Comparison of ENCODE assay signal across 8 cellular contexts in the genomic region with DNA sequence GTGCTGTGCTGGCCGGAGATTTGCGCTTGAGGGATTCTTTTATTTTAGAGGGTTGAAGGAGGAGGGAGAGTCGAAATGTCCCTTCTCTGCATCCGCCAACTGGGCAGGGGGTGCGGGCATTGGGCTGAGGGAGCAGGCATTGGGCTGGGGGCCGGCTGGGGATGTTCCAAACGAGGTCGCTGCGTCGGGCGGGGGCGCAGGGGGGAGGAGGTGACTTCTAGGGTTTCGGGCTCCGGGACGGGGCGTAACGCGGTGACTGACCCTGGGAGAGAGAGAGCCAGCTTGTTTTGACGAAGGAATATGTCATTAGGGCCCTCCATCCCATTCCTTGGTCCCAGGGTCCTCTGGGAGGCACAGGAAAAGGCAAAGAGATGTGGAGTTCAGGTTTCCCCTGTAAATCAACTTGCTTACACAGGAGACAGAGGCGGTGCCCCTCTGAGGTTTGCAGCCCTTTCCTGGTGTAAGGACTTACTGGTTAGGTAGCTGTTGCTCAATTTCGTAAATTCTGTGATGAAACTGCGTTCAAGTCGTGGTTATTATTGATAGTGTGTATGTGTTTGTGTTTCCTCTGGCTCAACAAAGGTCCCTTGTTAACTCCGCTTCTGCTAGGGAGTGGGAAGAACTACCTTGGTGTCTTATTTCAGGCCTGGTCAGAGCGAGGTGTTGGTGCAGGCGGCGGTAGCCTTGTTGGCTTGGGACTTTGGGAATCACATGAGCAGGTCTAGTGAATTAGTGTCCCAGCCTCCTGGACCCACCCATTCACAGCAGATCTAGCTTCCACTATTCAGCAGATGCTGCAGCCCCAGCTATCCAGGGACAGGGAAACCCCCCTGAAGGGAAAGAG. TPM values are rescaled to one million over a fixed set of nuclear protein-coding genes. Genes with fewer than 3 reads are reported as not detected.
DNase-seq lines count a peak whose midpoint lies in the region; ATAC-seq, FAIRE-seq and TF ChIP-seq lines count a peak whose summit lies in the region.

No MANE protein-coding gene starts in this region.

- H3K27me3 Mint-ChIP-seq in GM23338 (ENCODE audit: insufficient read depth, low read depth, poor library complexity) (peaks cover 11% of the 10 kb centered on the region), brain (peaks cover 66% of the 10 kb centered on the region)
- H3K27me3 Mint-ChIP-seq in stimulated activated naive B cell treated with anti-CD40 and anti-IgM and Interleukin-4, amounts not matched to agents 10 μg/mL and 1 μg/mL and 100 μg/mL, for 72 hours: peaks cover 34 to 38% of the 10 kb centered on the region in 2 donors

- H3K9me3 ChIP-seq in NT2/D1 (ENCODE audit: insufficient read depth, low read length) (no peaks in the 10 kb centered on the region), kidney (ENCODE audit: control insufficient read depth in 1 of 2, low read length in 2 of 2) (no peaks in the 10 kb centered on the region)

- H3K9me3 Mint-ChIP-seq in GM23338 (no peaks in the 10 kb centered on the region; the same call in 1 of the 3 replicates), brain (peaks cover 0 to 2% (median 0%) of the 10 kb centered on the region in 5 experiments)
- no peaks in the 10 kb centered on the region for H3K9me3 Mint-ChIP-seq in stimulated activated naive B cell treated with anti-CD40 and anti-IgM and Interleukin-4, amounts not matched to agents 10 μg/mL and 1 μg/mL and 100 μg/mL, for 72 hours

- H3K27ac Mint-ChIP-seq in GM23338 (peak overlapping the region; percentile 96), brain (peak overlapping the region in 3 of 5 experiments; percentile 28 to 91 (median 75))
- H3K27ac Mint-ChIP-seq in stimulated activated naive B cell treated with anti-CD40 and anti-IgM and Interleukin-4, amounts not matched to agents 10 μg/mL and 1 μg/mL and 100 μg/mL, for 72 hours: no peak overlapping the region

- H3K4me1 Mint-ChIP-seq in GM23338 (peaks cover 30% of the 10 kb centered on the region), brain (peaks cover 23% of the 10 kb centered on the region)
- H3K4me1 Mint-ChIP-seq in stimulated activated naive B cell treated with anti-CD40 and anti-IgM and Interleukin-4, amounts not matched to agents 10 μg/mL and 1 μg/mL and 100 μg/mL, for 72 hours: peaks cover 25 to 27% of the 10 kb centered on the region in 2 donors

- intact Hi-C loops in kidney (cut with DNase I): no loop called here

- H3K27ac ChIP-seq in GM23338 (ENCODE audit: low read depth) (peak overlapping the region; percentile 95), kidney (ENCODE audit: low read depth in 2 of 2, low read length in 2 of 2) (peak overlapping the region; percentile 71 to 88)

- H3K36me3 ChIP-seq in GM23338 (ENCODE audit: insufficient read depth) (no peaks in the 10 kb centered on the region), NT2/D1 (ENCODE audit: insufficient read depth, insufficient read length, low read length) (no peaks in the 10 kb centered on the region), kidney (ENCODE audit: control insufficient read depth in 1 of 2, insufficient read depth in 2 of 2, low read length in 2 of 2) (no peaks in the 10 kb centered on the region)

- H3K9ac ChIP-seq in NT2/D1 (ENCODE audit: insufficient read length, low read depth) (peak overlapping the region; percentile 74), kidney (ENCODE audit: low read length in 2 of 2) (peak overlapping the region; percentile 50 to 87)

- H2AFZ ChIP-seq in GM23338: peak overlapping the region; percentile 85

- H3K4me1 ChIP-seq in GM23338 (ENCODE audit: insufficient read depth): peaks cover 35% of the 10 kb centered on the region
- H3K4me1 ChIP-seq in NT2/D1 (ENCODE audit: insufficient read depth, insufficient read length): peaks cover 6% of the 10 kb centered on the region
- peaks cover 4 to 5% of the 10 kb centered on the region in 2 donors for H3K4me1 ChIP-seq in kidney (ENCODE audit: control insufficient read depth in 1 of 2, insufficient read depth in 1 of 2, low read depth in 1 of 2, low read length in 2 of 2)

- FAIRE-seq in kidney (lab: Jason Lieb, UNC): no peak

- H3K9me2 ChIP-seq in GM23338 (ENCODE audit: insufficient read depth): no peaks in the 10 kb centered on the region

- H3F3A ChIP-seq in GM23338 (replicated peaks; ENCODE audit: low read depth): peaks cover 19% of the 10 kb centered on the region

- peaks cover 63% of the 10 kb centered on the region for H3K79me2 ChIP-seq in GM23338 (replicated peaks; ENCODE audit: insufficient read depth)

- H3K4me2 ChIP-seq in GM23338: peak overlapping the region; percentile 88

- H3K4me3 Mint-ChIP-seq in GM23338: peak overlapping the region; percentile 94
- peak overlapping the region; percentile 84 to 97 (median 93) for H3K4me3 Mint-ChIP-seq in brain
- H3K4me3 Mint-ChIP-seq in stimulated activated naive B cell treated with anti-CD40 and anti-IgM and Interleukin-4, amounts not matched to agents 10 μg/mL and 1 μg/mL and 100 μg/mL, for 72 hours: peak overlapping the region; percentile 83 to 92

- DNase-seq in GM23338 (ENCODE audit: low spot score) (peak; percentile 74), NT2/D1 (ENCODE audit: low read depth, low spot score) (peak; percentile 35), kidney (peak; percentile 81), cortex of kidney (lab: John Stamatoyannopoulos, UW) (no peak), epidermal melanocyte (ENCODE audit: insufficient read length, low spot score) (no peak), DMS79 treated with DMSO at 0.1 percent for 48 hours (lab: John Stamatoyannopoulos, UW) (no peak)
- no peak for DNase-seq in stimulated activated naive B cell treated with anti-CD40 and anti-IgM and Interleukin-4, amounts not matched to agents 10 μg/mL and 1 μg/mL and 100 μg/mL, for 72 hours

- H3K27me3 ChIP-seq in GM23338 (ENCODE audit: insufficient read depth) (no peaks in the 10 kb centered on the region), NT2/D1 (ENCODE audit: insufficient read depth, insufficient read length) (peaks cover 10% of the 10 kb centered on the region)

- peak; percentile 48 for ATAC-seq in GM23338
- no peak for ATAC-seq in stimulated activated naive B cell treated with anti-CD40 and anti-IgM and Interleukin-4, amounts not matched to agents 10 μg/mL and 1 μg/mL and 100 μg/mL, for 72 hours (replicated peaks)

- H4K20me1 ChIP-seq in GM23338 (replicated peaks; ENCODE audit: insufficient read depth): peaks cover 18% of the 10 kb centered on the region; the same call in 1 of the 2 replicates

- TF ChIP-seq CTCF in GM23338 (conservative IDR thresholded peaks at IDR 0.05; ENCODE audit: low read depth in 2 of 2): no peak
- no peak for TF ChIP-seq CTCF in brain (conservative IDR thresholded peaks at IDR 0.05)
- TF ChIP-seq CTCF in kidney (IDR thresholded peaks at IDR 0.05; ENCODE audit: borderline replicate concordance, extremely low read depth, insufficient read depth): no peak

- H3K4me3 ChIP-seq in GM23338: peak overlapping the region; percentile 86
- peak overlapping the region; percentile 65 for H3K4me3 ChIP-seq in NT2/D1 (ENCODE audit: insufficient read length, low read depth)
- H3K4me3 ChIP-seq in kidney (ENCODE audit: low read length in 2 of 2): peak overlapping the region; percentile 81 to 86

- H3K36me3 Mint-ChIP-seq in GM23338 (ENCODE audit: low read depth): peaks cover 6% of the 10 kb centered on the region
- H3K36me3 Mint-ChIP-seq in brain: no peaks in the 10 kb centered on the region
- no peaks in the 10 kb centered on the region for H3K36me3 Mint-ChIP-seq in stimulated activated naive B cell treated with anti-CD40 and anti-IgM and Interleukin-4, amounts not matched to agents 10 μg/mL and 1 μg/mL and 100 μg/mL, for 72 hours

TF ChIP-seq in GM23338, 12 proteins besides CTCF, POLR2A, EP300 and RAD21:
- TF ChIP-seq EZH2 (IDR thresholded peaks at IDR 0.05; ENCODE audit: low read depth, unreplicated experiment) (no peak), POLR2AphosphoS5 (IDR thresholded peaks at IDR 0.05; ENCODE audit: low read depth) (0 out of 2 replicates have a peak, but pooled peaks have one; percentile 28), NANOG (IDR thresholded peaks at IDR 0.05; ENCODE audit: borderline replicate concordance) (no peak)
- TF ChIP-seq, protein P1, sequence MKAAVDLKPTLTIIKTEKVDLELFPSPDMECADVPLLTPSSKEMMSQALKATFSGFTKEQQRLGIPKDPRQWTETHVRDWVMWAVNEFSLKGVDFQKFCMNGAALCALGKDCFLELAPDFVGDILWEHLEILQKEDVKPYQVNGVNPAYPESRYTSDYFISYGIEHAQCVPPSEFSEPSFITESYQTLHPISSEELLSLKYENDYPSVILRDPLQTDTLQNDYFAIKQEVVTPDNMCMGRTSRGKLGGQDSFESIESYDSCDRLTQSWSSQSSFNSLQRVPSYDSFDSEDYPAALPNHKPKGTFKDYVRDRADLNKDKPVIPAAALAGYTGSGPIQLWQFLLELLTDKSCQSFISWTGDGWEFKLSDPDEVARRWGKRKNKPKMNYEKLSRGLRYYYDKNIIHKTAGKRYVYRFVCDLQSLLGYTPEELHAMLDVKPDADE (IDR thresholded peaks at IDR 0.05): no peak

RNA-seq across cellular contexts. Expression of a gene that starts 0.7 kb away (rescaled TPM):
- total RNA-seq in GM23338 (2014; rRNA removed; shearing (Covaris generic)): 95.8 and 108 TPM in 2 replicates
- 9.4 and 11.3 TPM in 2 replicates for polyA plus RNA-seq in GM23338 (2016; fragmentation: Nextera tagmentation; extraction: Ambion mirVana)
- polyA plus RNA-seq in brain (ENCODE audit: insufficient read depth, low read depth, low replicate concordance): 2.8 TPM
- 16.5 TPM for total RNA-seq in kidney
- polyA plus RNA-seq in kidney (ENCODE audit: insufficient read depth, low read depth, low replicate concordance): 0.80 TPM

Comparison
In these comparisons a context has a peak if more than half of its experiments do, and no peak if none do; other contexts are left out.
1. DNase-seq: peak in GM23338 (single experiment), NT2/D1 (single experiment) and kidney (single experiment); none in stimulated activated naive B cell treated with anti-CD40 and anti-IgM and Interleukin-4, amounts not matched to agents 10 μg/mL and 1 μg/mL and 100 μg/mL, for 72 hours (single experiment), cortex of kidney (single experiment), epidermal melanocyte (single experiment) and DMS79 treated with DMSO at 0.1 percent for 48 hours (single experiment).
2. Peak in every context shown above with its lines, with median percentiles within 50 percentile points of each other: H3K4me3 ChIP-seq and H3K4me3 Mint-ChIP-seq.